In genomic region chr18:76502551-76502950, GRCh38 we compare ENCODE assay signal across 22 cellular contexts.
"Had no signal": no experiment of that assay in that cellular context is flagged by ENCODE, and none has a peak within 500 bp of the region (broad histone marks: within the 10 kb centered on the region; RNA-seq: fewer than 3 reads in every experiment).

No MANE protein-coding gene starts in this region.

- DNase-seq: activated CD4-positive, alpha-beta memory T cell treated with anti-CD3 and anti-CD28 coated beads, Interleukin-2, amount 10 ng/mL, durations not matched to agents 7 days and 5 days; activated CD4-positive, alpha-beta T cell treated with anti-CD3 and anti-CD28 coated beads, Interleukin-2, amount 10 ng/mL, durations not matched to agents 24 days and 14 days; activated gamma-delta T cell; activated naive CD4-positive, alpha-beta T cell treated with anti-CD3 and anti-CD28 coated beads, Interleukin-2, amount 50 U/mL, for 16 hours; activated T-cell treated with anti-CD3 and anti-CD28 coated beads, Interleukin-2, amount 50 U/mL, for 72 hours; anterior cingulate cortex; body of pancreas; dermis blood vessel endothelial cell; effector CD8-positive, alpha-beta T cell; erythroblast; foreskin keratinocyte; mammary epithelial cell; natural killer cell; right cardiac atrium; stimulated activated CD4-positive, alpha-beta T cell treated with anti-CD3 and anti-CD28 coated beads, Interleukin-2, amount 100 ng/mL, for 24 hours; stimulated activated naive CD8-positive, alpha-beta T cell treated with anti-CD3 and anti-CD28 coated beads, Interleukin-15, amount 100 ng/mL, for 72 hours; T-helper 9 cell; tibial artery had no signal

- H3K4me1 Mint-ChIP-seq: activated CD4-positive, alpha-beta memory T cell treated with anti-CD3 and anti-CD28 coated beads, Interleukin-2, amount 10 ng/mL, durations not matched to agents 7 days and 5 days; activated CD4-positive, alpha-beta T cell treated with anti-CD3 and anti-CD28 coated beads, Interleukin-2, amount 10 ng/mL, durations not matched to agents 24 days and 14 days; stimulated activated effector memory CD8-positive, alpha-beta T cell treated with anti-CD3 and anti-CD28 coated beads, Interleukin-12 subunit alpha, Interleukin-12 subunit beta, amount 100 ng/mL, for 72 hours; stimulated activated naive CD8-positive, alpha-beta T cell treated with anti-CD3 and anti-CD28 coated beads, Interleukin-15, amount 100 ng/mL, for 72 hours had no signal

- H3K9me3 Mint-ChIP-seq: activated CD4-positive, alpha-beta memory T cell treated with anti-CD3 and anti-CD28 coated beads, Interleukin-2, amount 10 ng/mL, durations not matched to agents 7 days and 5 days; activated CD4-positive, alpha-beta T cell treated with anti-CD3 and anti-CD28 coated beads, Interleukin-2, amount 10 ng/mL, durations not matched to agents 24 days and 14 days; activated T-cell treated with anti-CD3 and anti-CD28 coated beads, Interleukin-2, amount 50 U/mL, for 72 hours; mesothelial cell of epicardium; natural killer cell; stimulated activated effector memory CD8-positive, alpha-beta T cell treated with anti-CD3 and anti-CD28 coated beads, Interleukin-12 subunit alpha, Interleukin-12 subunit beta, amount 100 ng/mL, for 72 hours; stimulated activated naive CD8-positive, alpha-beta T cell treated with anti-CD3 and anti-CD28 coated beads, Interleukin-15, amount 100 ng/mL, for 72 hours had no signal

- H3K9me3 ChIP-seq: body of pancreas, tibial artery had no signal

- H3K27ac ChIP-seq: body of pancreas, foreskin keratinocyte, parathyroid adenoma, tibial artery had no signal

- H3K4me1 ChIP-seq: body of pancreas, foreskin keratinocyte, parathyroid adenoma, tibial artery had no signal

- H3K36me3 ChIP-seq: cardiac muscle cell, tibial artery had no signal

- ATAC-seq: activated T-cell treated with anti-CD3 and anti-CD28 coated beads, Interleukin-2, amount 50 U/mL, for 72 hours; body of pancreas; foreskin keratinocyte; natural killer cell; right cardiac atrium; stimulated activated effector memory CD8-positive, alpha-beta T cell treated with anti-CD3 and anti-CD28 coated beads, Interleukin-12 subunit alpha, Interleukin-12 subunit beta, amount 100 ng/mL, for 72 hours; stimulated activated naive CD8-positive, alpha-beta T cell treated with anti-CD3 and anti-CD28 coated beads, Interleukin-15, amount 100 ng/mL, for 72 hours had no signal

- H3K4me3 ChIP-seq: body of pancreas, cardiac muscle cell, tibial artery had no signal

- H3K36me3 Mint-ChIP-seq: mesothelial cell of epicardium; natural killer cell; stimulated activated effector memory CD8-positive, alpha-beta T cell treated with anti-CD3 and anti-CD28 coated beads, Interleukin-12 subunit alpha, Interleukin-12 subunit beta, amount 100 ng/mL, for 72 hours had no signal

- H3K27ac Mint-ChIP-seq: activated CD4-positive, alpha-beta memory T cell treated with anti-CD3 and anti-CD28 coated beads, Interleukin-2, amount 10 ng/mL, durations not matched to agents 7 days and 5 days; activated CD4-positive, alpha-beta T cell treated with anti-CD3 and anti-CD28 coated beads, Interleukin-2, amount 10 ng/mL, durations not matched to agents 24 days and 14 days; activated T-cell treated with anti-CD3 and anti-CD28 coated beads, Interleukin-2, amount 50 U/mL, for 72 hours; mesothelial cell of epicardium; natural killer cell; stimulated activated effector memory CD8-positive, alpha-beta T cell treated with anti-CD3 and anti-CD28 coated beads, Interleukin-12 subunit alpha, Interleukin-12 subunit beta, amount 100 ng/mL, for 72 hours; stimulated activated naive CD8-positive, alpha-beta T cell treated with anti-CD3 and anti-CD28 coated beads, Interleukin-15, amount 100 ng/mL, for 72 hours had no signal

- H3K27me3 ChIP-seq: body of pancreas, cardiac muscle cell, foreskin keratinocyte had no signal

- H3K4me3 Mint-ChIP-seq: activated CD4-positive, alpha-beta memory T cell treated with anti-CD3 and anti-CD28 coated beads, Interleukin-2, amount 10 ng/mL, durations not matched to agents 7 days and 5 days; activated CD4-positive, alpha-beta T cell treated with anti-CD3 and anti-CD28 coated beads, Interleukin-2, amount 10 ng/mL, durations not matched to agents 24 days and 14 days; activated T-cell treated with anti-CD3 and anti-CD28 coated beads, Interleukin-2, amount 50 U/mL, for 72 hours; mesothelial cell of epicardium; natural killer cell; stimulated activated effector memory CD8-positive, alpha-beta T cell treated with anti-CD3 and anti-CD28 coated beads, Interleukin-12 subunit alpha, Interleukin-12 subunit beta, amount 100 ng/mL, for 72 hours; stimulated activated naive CD8-positive, alpha-beta T cell treated with anti-CD3 and anti-CD28 coated beads, Interleukin-15, amount 100 ng/mL, for 72 hours had no signal
